17 cellular contexts compared by ENCODE assay signal in genomic region chr1:60569189-60569588, GRCh38.
A peak's percentile ranks its signal among the peaks of the same experiment; 100 is the strongest.
DNase-seq lines count a peak whose midpoint lies in the region; ATAC-seq and TF ChIP-seq lines count a peak whose summit lies in the region.
"Had no signal": no experiment of that assay in that cellular context is flagged by ENCODE, and none has a peak within 500 bp of the region (broad histone marks: within the 10 kb centered on the region; RNA-seq: fewer than 3 reads in every experiment).

No MANE protein-coding gene starts in this region.

- 73% methylated on average over 2 of the region's 2 CpGs for WGBS in smooth muscle cell (ENCODE audit: low lambda C conversion rate)

- DNase-seq in NCI-H2029 treated with DMSO at 0.1 percent for 48 hours (lab: John Stamatoyannopoulos, UW) (peak; percentile 30), epithelial cell of esophagus (ENCODE audit: low read depth) (peak; percentile 97), kidney glomerular epithelial cell (lab: John Stamatoyannopoulos, UW) (peak; percentile 85), smooth muscle cell (lab: John Stamatoyannopoulos, UW; ENCODE audit: unreplicated experiment) (no peak), NOMO-1 treated with dmso at 0.1 percent for 144 hours (lab: John Stamatoyannopoulos, UW; ENCODE audit: unreplicated experiment) (no peak), GM03348 (ENCODE audit: low spot score) (no peak)
- DNase-seq: CD8-positive, alpha-beta memory T cell; NCI-H1105; NCI-H2107; NCI-H510A; NCI-H748 treated with DMSO at 0.1 percent for 48 hours had no signal

- H3K9me3 ChIP-seq in smooth muscle cell (replicated peaks; ENCODE audit: low read depth), result no peaks in the 10 kb centered on the region
- H3K9me3 ChIP-seq: BLaER1 treated with 17β-estradiol and CSF1 and Interleukin-3, amounts not matched to agents 10 nM and 100 nM had no signal

- H3K9ac ChIP-seq in smooth muscle cell (ENCODE audit: low read depth), result peak overlapping the region; percentile 36
- H3K9ac ChIP-seq: BLaER1 treated with 17β-estradiol and CSF1 and Interleukin-3, amounts not matched to agents 10 nM and 100 nM had no signal

- no peaks in the 10 kb centered on the region for H3K79me2 ChIP-seq in smooth muscle cell (ENCODE audit: low read depth)

- TF ChIP-seq CTCF in epithelial cell of esophagus (IDR thresholded peaks at IDR 0.05; ENCODE audit: insufficient read depth, low read depth, low read length, missing control alignments), result no peak
- no peak for TF ChIP-seq CTCF in smooth muscle cell (IDR thresholded peaks at IDR 0.05; ENCODE audit: borderline replicate concordance, insufficient read depth, poor library complexity, severe bottlenecking)

- H3K4me3 ChIP-seq in epithelial cell of esophagus (ENCODE audit: low read length) (no peak overlapping the region), smooth muscle cell (no peak overlapping the region)
- H3K4me3 ChIP-seq: BLaER1 treated with 17β-estradiol and CSF1 and Interleukin-3, amounts not matched to agents 10 nM and 100 nM; SK-N-MC had no signal

- no peaks in the 10 kb centered on the region for H3F3A ChIP-seq in smooth muscle cell (ENCODE audit: low read depth)

- no peaks in the 10 kb centered on the region for H3K36me3 ChIP-seq in smooth muscle cell (ENCODE audit: low read depth)
- H3K36me3 ChIP-seq: BLaER1 treated with 17β-estradiol and CSF1 and Interleukin-3, amounts not matched to agents 10 nM and 100 nM had no signal

- no peak overlapping the region for H2AFZ ChIP-seq in smooth muscle cell (ENCODE audit: low read depth)

- H3K4me2 ChIP-seq in smooth muscle cell, result no peak overlapping the region
- H3K4me2 ChIP-seq: BLaER1 treated with 17β-estradiol and CSF1 and Interleukin-3, amounts not matched to agents 10 nM and 100 nM had no signal

- H3K27me3 ChIP-seq in smooth muscle cell (ENCODE audit: low read depth), result no peaks in the 10 kb centered on the region
- H3K27me3 ChIP-seq: BLaER1 treated with 17β-estradiol and CSF1 and Interleukin-3, amounts not matched to agents 10 nM and 100 nM had no signal

- H3K27ac ChIP-seq in smooth muscle cell (ENCODE audit: low read depth), result peak overlapping the region; percentile 83
- H3K27ac ChIP-seq: BLaER1 treated with 17β-estradiol and CSF1 and Interleukin-3, amounts not matched to agents 10 nM and 100 nM; SK-N-MC had no signal

- H4K20me1 ChIP-seq in smooth muscle cell (ENCODE audit: low read depth), result no peaks in the 10 kb centered on the region
- H4K20me1 ChIP-seq: BLaER1 treated with 17β-estradiol and CSF1 and Interleukin-3, amounts not matched to agents 10 nM and 100 nM had no signal

- ATAC-seq in HG03442 (IDR thresholded peaks at IDR 0.05; ENCODE audit: unreplicated experiment), result no peak
- no peak for ATAC-seq in GM21423 (IDR thresholded peaks at IDR 0.05; ENCODE audit: unreplicated experiment)
- ATAC-seq: Panc1, Right ventricle myocardium inferior had no signal

- no peaks in the 10 kb centered on the region for H3K4me1 ChIP-seq in smooth muscle cell (ENCODE audit: low read depth)

Comparison
In these comparisons a context has a peak if more than half of its experiments do, and no peak if none do; other contexts are left out.
1. DNase-seq: peak in NCI-H2029 treated with DMSO at 0.1 percent for 48 hours (single experiment), epithelial cell of esophagus (single experiment) and kidney glomerular epithelial cell (single experiment); none in smooth muscle cell (single experiment), NOMO-1 treated with dmso at 0.1 percent for 144 hours (single experiment) and GM03348 (single experiment).